32 cellular contexts compared by ENCODE assay signal in genomic region chr16:27819356-27819755, GRCh38.
"Had no signal": no experiment of that assay in that cellular context is flagged by ENCODE, and none has a peak within 500 bp of the region (broad histone marks: within the 10 kb centered on the region; RNA-seq: fewer than 3 reads in every experiment).

No MANE protein-coding gene starts in this region.

- DNase-seq: activated CD4-positive, alpha-beta T cell treated with anti-CD3 and anti-CD28 coated beads for 36 hours; activated CD4-positive, alpha-beta T cell treated with anti-CD3 and anti-CD28 coated beads, Interleukin-2, amount 10 ng/mL, durations not matched to agents 7 days and 5 days; activated CD4-positive, alpha-beta T cell treated with anti-CD3 and anti-CD28 coated beads, Interleukin-2, amount 50 U/mL, for 48 hours; activated CD8-positive, alpha-beta T cell treated with anti-CD3 and anti-CD28 coated beads, Interleukin-2, amount 10 ng/mL, durations not matched to agents 7 days and 5 days; activated naive CD4-positive, alpha-beta T cell treated with anti-CD3 and anti-CD28 coated beads, Interleukin-2, amount 10 ng/mL, durations not matched to agents 7 days and 5 days; activated naive CD8-positive, alpha-beta T cell treated with anti-CD3 and anti-CD28 coated beads, Interleukin-2, amount 50 U/mL, for 24 hours; activated T-cell treated with anti-CD3 and anti-CD28 coated beads, Interleukin-2, amount 50 U/mL, for 24 hours; brain microvascular endothelial cell; Kasumi-1; KG1; MG63; NCI-H1048; NCI-H1105 treated with DMSO at 0.1 percent for 48 hours; NCI-H1436; NCI-H1694; NCI-H1930; NCI-H2081 treated with DMSO at 0.1 percent for 48 hours; NCI-H226; NCI-H446 treated with DMSO at 0.1 percent for 48 hours; NCI-H524; NCI-H69; RPMI8226; SIG-M5; SW 1271; T-helper 1 cell; T-helper 2 cell; T-helper 9 cell; WERI-Rb-1 had no signal

- H3K4me3 ChIP-seq: MG63, Peyer's patch had no signal

- H3K27ac Mint-ChIP-seq: activated CD4-positive, alpha-beta T cell treated with anti-CD3 and anti-CD28 coated beads for 36 hours; activated CD4-positive, alpha-beta T cell treated with anti-CD3 and anti-CD28 coated beads, Interleukin-2, amount 10 ng/mL, durations not matched to agents 7 days and 5 days; activated CD8-positive, alpha-beta T cell treated with anti-CD3 and anti-CD28 coated beads, Interleukin-2, amount 10 ng/mL, durations not matched to agents 7 days and 5 days; activated naive CD4-positive, alpha-beta T cell treated with anti-CD3 and anti-CD28 coated beads, Interleukin-2, amount 10 ng/mL, durations not matched to agents 7 days and 5 days; activated naive CD8-positive, alpha-beta T cell; activated naive CD8-positive, alpha-beta T cell treated with anti-CD3 and anti-CD28 coated beads, Interleukin-2, amount 50 U/mL, for 24 hours; activated T-cell treated with anti-CD3 and anti-CD28 coated beads, Interleukin-2, amount 50 U/mL, for 24 hours; activated T-helper 2 cell treated with anti-CD3 and anti-CD28 coated beads, Interferon-gamma antibody, Interleukin-2, Interleukin-4, amounts not matched to agents 10 μg/mL and 5 μg/mL and 100 μg/mL, durations not matched to agents 14 hours and 24 hours and 36 hours had no signal

- H3K27ac ChIP-seq: brain microvascular endothelial cell, Peyer's patch, WERI-Rb-1 had no signal

- H3K9me3 Mint-ChIP-seq: activated CD4-positive, alpha-beta T cell treated with anti-CD3 and anti-CD28 coated beads, Interleukin-2, amount 10 ng/mL, durations not matched to agents 7 days and 5 days; activated naive CD4-positive, alpha-beta T cell treated with anti-CD3 and anti-CD28 coated beads, Interleukin-2, amount 10 ng/mL, durations not matched to agents 7 days and 5 days; activated naive CD8-positive, alpha-beta T cell treated with anti-CD3 and anti-CD28 coated beads, Interleukin-2, amount 50 U/mL, for 24 hours; activated T-cell treated with anti-CD3 and anti-CD28 coated beads, Interleukin-2, amount 50 U/mL, for 24 hours; activated T-helper 2 cell treated with anti-CD3 and anti-CD28 coated beads, Interferon-gamma antibody, Interleukin-2, Interleukin-4, amounts not matched to agents 10 μg/mL and 5 μg/mL and 100 μg/mL, durations not matched to agents 14 hours and 24 hours and 36 hours had no signal

- H3K4me1 Mint-ChIP-seq: activated CD4-positive, alpha-beta T cell treated with anti-CD3 and anti-CD28 coated beads for 36 hours; activated CD4-positive, alpha-beta T cell treated with anti-CD3 and anti-CD28 coated beads, Interleukin-2, amount 10 ng/mL, durations not matched to agents 7 days and 5 days; activated naive CD4-positive, alpha-beta T cell treated with anti-CD3 and anti-CD28 coated beads, Interleukin-2, amount 10 ng/mL, durations not matched to agents 7 days and 5 days; activated naive CD8-positive, alpha-beta T cell treated with anti-CD3 and anti-CD28 coated beads, Interleukin-2, amount 50 U/mL, for 24 hours had no signal

- H3K36me3 Mint-ChIP-seq: activated naive CD4-positive, alpha-beta T cell treated with anti-CD3 and anti-CD28 coated beads, Interleukin-2, amount 10 ng/mL, durations not matched to agents 7 days and 5 days; activated naive CD8-positive, alpha-beta T cell had no signal

- H3K4me3 Mint-ChIP-seq: activated CD4-positive, alpha-beta T cell treated with anti-CD3 and anti-CD28 coated beads for 36 hours; activated CD4-positive, alpha-beta T cell treated with anti-CD3 and anti-CD28 coated beads, Interleukin-2, amount 10 ng/mL, durations not matched to agents 7 days and 5 days; activated CD8-positive, alpha-beta T cell treated with anti-CD3 and anti-CD28 coated beads, Interleukin-2, amount 10 ng/mL, durations not matched to agents 7 days and 5 days; activated naive CD4-positive, alpha-beta T cell treated with anti-CD3 and anti-CD28 coated beads, Interleukin-2, amount 10 ng/mL, durations not matched to agents 7 days and 5 days; activated naive CD8-positive, alpha-beta T cell; activated naive CD8-positive, alpha-beta T cell treated with anti-CD3 and anti-CD28 coated beads, Interleukin-2, amount 50 U/mL, for 24 hours; activated T-cell treated with anti-CD3 and anti-CD28 coated beads, Interleukin-2, amount 50 U/mL, for 24 hours had no signal

- H3K27me3 Mint-ChIP-seq: activated CD4-positive, alpha-beta T cell treated with anti-CD3 and anti-CD28 coated beads, Interleukin-2, amount 10 ng/mL, durations not matched to agents 7 days and 5 days had no signal

- H3K27me3 ChIP-seq: Peyer's patch had no signal

- H3K36me3 ChIP-seq: brain microvascular endothelial cell, MG63, Peyer's patch, WERI-Rb-1 had no signal

- H3K4me1 ChIP-seq: Peyer's patch had no signal

- ATAC-seq: activated CD4-positive, alpha-beta T cell treated with anti-CD3 and anti-CD28 coated beads for 36 hours; activated CD8-positive, alpha-beta T cell treated with anti-CD3 and anti-CD28 coated beads, Interleukin-2, amount 10 ng/mL, durations not matched to agents 7 days and 5 days; activated naive CD8-positive, alpha-beta T cell treated with anti-CD3 and anti-CD28 coated beads, Interleukin-2, amount 50 U/mL, for 24 hours; Right ventricle myocardium inferior had no signal

- H3K9me3 ChIP-seq: MG63, Peyer's patch had no signal
